Comparison of ENCODE assay signal across 17 cellular contexts in the genomic region with DNA sequence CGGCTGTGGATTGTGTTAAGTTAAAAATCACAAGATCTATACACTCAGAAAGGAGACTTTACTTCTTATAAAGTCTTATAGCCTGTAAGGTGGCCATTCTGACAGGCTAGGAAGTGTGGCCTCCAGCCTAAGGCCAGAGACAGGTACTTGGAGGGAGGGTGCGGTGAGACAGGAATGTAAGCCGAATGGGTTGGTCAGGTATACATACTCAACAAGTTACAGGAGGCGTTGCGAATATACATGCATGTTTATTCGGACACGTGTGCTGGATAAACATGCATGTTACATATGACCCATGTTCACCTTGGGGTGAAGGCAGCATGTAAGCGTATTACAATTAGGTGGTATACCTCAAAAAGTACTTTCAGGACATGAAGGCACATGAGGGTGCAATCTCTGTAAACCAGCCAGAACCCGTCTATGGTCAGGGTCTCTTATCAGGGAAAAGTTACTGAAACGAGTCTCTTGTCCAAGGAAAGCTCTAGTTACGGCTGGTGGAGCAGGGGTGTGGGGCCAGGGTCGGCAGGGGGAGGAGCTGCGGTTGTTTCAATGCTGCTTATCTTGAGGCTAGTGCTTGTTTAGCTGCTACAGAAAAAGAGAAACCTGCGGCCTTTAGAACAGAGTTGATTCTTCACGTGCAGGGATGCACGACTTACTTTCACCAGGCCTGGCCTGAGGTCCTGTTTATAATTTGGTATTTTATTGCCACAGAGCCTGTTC. TPM values are rescaled to one million over a fixed set of nuclear protein-coding genes. Genes with fewer than 3 reads are reported as not detected.
DNase-seq lines count a peak whose midpoint lies in the region; ATAC-seq and TF ChIP-seq lines count a peak whose summit lies in the region.
"Had no signal": no experiment of that assay in that cellular context is flagged by ENCODE, and none has a peak within 500 bp of the region (broad histone marks: within the 10 kb centered on the region; RNA-seq: fewer than 3 reads in every experiment).

No MANE protein-coding gene starts in this region.

- no peak overlapping the region for H2AFZ ChIP-seq in neural progenitor cell (replicated peaks)
- H2AFZ ChIP-seq: GM23338 had no signal

- H3K9me3 Mint-ChIP-seq in Caco-2 (ENCODE audit: unreplicated experiment) (no peaks in the 10 kb centered on the region), neural progenitor cell (peaks cover 5% of the 10 kb centered on the region)
- H3K9me3 Mint-ChIP-seq: GM23338 had no signal

- H3K27ac ChIP-seq in BLaER1 = 0 out of 2 replicates have a peak overlapping the region, but pooled peaks have one; percentile 6
- H3K27ac ChIP-seq in neural progenitor cell = no peak overlapping the region
- H3K27ac ChIP-seq: SK-N-MC, suprapubic skin had no signal

- peak overlapping the region; percentile 74 for H3K27ac Mint-ChIP-seq in Caco-2 (ENCODE audit: unreplicated experiment)
- H3K27ac Mint-ChIP-seq in neural progenitor cell = no peak overlapping the region
- H3K27ac Mint-ChIP-seq: GM23338 had no signal

- peaks cover 9% of the 10 kb centered on the region for H3K79me2 ChIP-seq in neural progenitor cell (ENCODE audit: low read depth)

- H3K36me3 Mint-ChIP-seq in Caco-2 (ENCODE audit: insufficient read depth, unreplicated experiment) = peaks cover 7% of the 10 kb centered on the region
- H3K36me3 Mint-ChIP-seq in neural progenitor cell = no peaks in the 10 kb centered on the region
- H3K36me3 Mint-ChIP-seq: activated naive CD8-positive, alpha-beta T cell had no signal

- H3K9ac ChIP-seq in BLaER1 (no peak overlapping the region), neural progenitor cell (no peak overlapping the region)

- POLR2A ChIA-PET in Caco-2 (lab: Charles Lee) = interaction anchor here (0.6 to 0.7 kb wide), 2 partner anchors 17 to 359 kb away, joined by 3 to 4 read pairs; no protein-coding TSS in a partner anchor

- BruUV-seq in Caco-2 (replicated peaks; lab: Mats Ljungman, UMichigan) = no TSS peak

- no peaks in the 10 kb centered on the region for H3K36me3 ChIP-seq in BLaER1
- no peaks in the 10 kb centered on the region for H3K36me3 ChIP-seq in Caco-2 (ENCODE audit: control insufficient read depth, insufficient read depth, low read length)
- H3K36me3 ChIP-seq in neural progenitor cell = no peaks in the 10 kb centered on the region
- H3K36me3 ChIP-seq: suprapubic skin had no signal

- no peak for ATAC-seq in HG03520 (IDR thresholded peaks at IDR 0.05; ENCODE audit: unreplicated experiment)
- ATAC-seq: GM23338, sciatic nerve had no signal

- H3K27me3 ChIP-seq in BLaER1 (no peaks in the 10 kb centered on the region), Caco-2 (replicated peaks; ENCODE audit: control insufficient read depth, insufficient read depth, low read length) (no peaks in the 10 kb centered on the region), neural progenitor cell (no peaks in the 10 kb centered on the region)
- H3K27me3 ChIP-seq: suprapubic skin had no signal

- H3K4me1 ChIP-seq in BLaER1 (peaks cover 69% of the 10 kb centered on the region), Caco-2 (peaks cover 52% of the 10 kb centered on the region), neural progenitor cell (peaks cover 18% of the 10 kb centered on the region)

- DNase-seq in Caco-2 (peak in 1 of 2 experiments; percentile 72), choroid plexus epithelial cell (ENCODE audit: low read depth) (peak; percentile 46), neural progenitor cell (ENCODE audit: low spot score) (no peak), HK-2 (ENCODE audit: unreplicated experiment) (no peak), epidermal melanocyte (ENCODE audit: insufficient read length, low spot score) (no peak)
- DNase-seq: effector memory CD4-positive, alpha-beta T cell; EL; NCI-H1694; stimulated activated CD4-positive, alpha-beta T cell treated with anti-CD3 and anti-CD28 coated beads, Interleukin-2, amount 100 ng/mL, for 24 hours had no signal

- H3K9me3 ChIP-seq in BLaER1 (peaks cover 6% of the 10 kb centered on the region), Caco-2 (no peaks in the 10 kb centered on the region), neural progenitor cell (ENCODE audit: low read depth) (no peaks in the 10 kb centered on the region)
- H3K9me3 ChIP-seq: suprapubic skin had no signal

- intact Hi-C loops in Caco-2 (cut with micrococcal nuclease; ENCODE audit: unreplicated experiment) = loop anchor here (2.0 kb wide), 1 partner anchor 17 kb away; the partner anchor contains the start of gene CSNK1D

- H3F3A ChIP-seq in neural progenitor cell (ENCODE audit: low read depth) = peaks cover 31% of the 10 kb centered on the region

- no peaks in the 10 kb centered on the region for H3K27me3 Mint-ChIP-seq in Caco-2 (ENCODE audit: insufficient read depth, unreplicated experiment)
- peaks cover 10% of the 10 kb centered on the region for H3K27me3 Mint-ChIP-seq in neural progenitor cell (ENCODE audit: insufficient read depth, low read depth)
- H3K27me3 Mint-ChIP-seq: activated naive CD8-positive, alpha-beta T cell had no signal

- H3K4me1 Mint-ChIP-seq in Caco-2 (ENCODE audit: low read depth, unreplicated experiment) = peaks cover 42% of the 10 kb centered on the region
- H3K4me1 Mint-ChIP-seq in neural progenitor cell = peaks cover 40% of the 10 kb centered on the region

- H3K4me3 Mint-ChIP-seq in Caco-2 (ENCODE audit: unreplicated experiment) = peak overlapping the region; percentile 43
- peak overlapping the region; percentile 30 for H3K4me3 Mint-ChIP-seq in neural progenitor cell
- H3K4me3 Mint-ChIP-seq: activated naive CD8-positive, alpha-beta T cell; GM23338 had no signal

- CTCF ChIA-PET in Caco-2 (lab: Charles Lee) = no interaction called here

- H3K4me3 ChIP-seq in BLaER1 (no peak overlapping the region), Caco-2 (ENCODE audit: low read depth, low read length) (no peak overlapping the region), choroid plexus epithelial cell (ENCODE audit: low read depth, low read length) (no peak overlapping the region), neural progenitor cell (no peak overlapping the region)
- H3K4me3 ChIP-seq: GM23338, SK-N-MC, suprapubic skin had no signal

- H4K20me1 ChIP-seq in BLaER1 (no peaks in the 10 kb centered on the region), neural progenitor cell (ENCODE audit: low read depth) (peaks cover 6% of the 10 kb centered on the region)

- H3K4me2 ChIP-seq in BLaER1 (peak overlapping the region; percentile 49; the same call in 1 of the 2 replicates), neural progenitor cell (no peak overlapping the region)
- H3K4me2 ChIP-seq: GM23338 had no signal

- TF ChIP-seq CTCF in Caco-2 (IDR thresholded peaks at IDR 0.05; ENCODE audit: insufficient read depth in 1 of 2, low read depth in 1 of 2, low read length in 1 of 2, severe bottlenecking in 1 of 2, unreplicated experiment in 1 of 2) (no peak), choroid plexus epithelial cell (conservative IDR thresholded peaks at IDR 0.05; ENCODE audit: low read depth, low read length) (no peak), neural progenitor cell (IDR thresholded peaks at IDR 0.05) (no peak)

RNA-seq across cellular contexts. Expression of gene CSNK1D, which starts 16.5 kb away (rescaled TPM):
- total RNA-seq in Caco-2 (2022) (196 TPM in 2 replicates), neural progenitor cell (ENCODE audit: low replicate concordance) (41.5 and 60.7 TPM in 2 replicates)

RNA-seq across cellular contexts. Expression of gene CD7, which starts 27.4 kb away (rescaled TPM):
- total RNA-seq in Caco-2 (2022) = 0.37 and 0.93 TPM in 2 replicates
- total RNA-seq in neural progenitor cell (ENCODE audit: low replicate concordance) = 0.62 TPM in 1 of 2 replicates, not detected in the other
- total RNA-seq: NCI-H460 had no signal

RNA-seq across cellular contexts. Expression of gene SECTM1, which starts 43.6 kb away (rescaled TPM):
- total RNA-seq in Caco-2 (2022) (0.37 and 0.75 TPM in 2 replicates), neural progenitor cell (ENCODE audit: low replicate concordance) (0.12 TPM in 1 of 2 replicates, not detected in the other)
